ENCODE assay signal across 20 cellular contexts in the genomic region with DNA sequence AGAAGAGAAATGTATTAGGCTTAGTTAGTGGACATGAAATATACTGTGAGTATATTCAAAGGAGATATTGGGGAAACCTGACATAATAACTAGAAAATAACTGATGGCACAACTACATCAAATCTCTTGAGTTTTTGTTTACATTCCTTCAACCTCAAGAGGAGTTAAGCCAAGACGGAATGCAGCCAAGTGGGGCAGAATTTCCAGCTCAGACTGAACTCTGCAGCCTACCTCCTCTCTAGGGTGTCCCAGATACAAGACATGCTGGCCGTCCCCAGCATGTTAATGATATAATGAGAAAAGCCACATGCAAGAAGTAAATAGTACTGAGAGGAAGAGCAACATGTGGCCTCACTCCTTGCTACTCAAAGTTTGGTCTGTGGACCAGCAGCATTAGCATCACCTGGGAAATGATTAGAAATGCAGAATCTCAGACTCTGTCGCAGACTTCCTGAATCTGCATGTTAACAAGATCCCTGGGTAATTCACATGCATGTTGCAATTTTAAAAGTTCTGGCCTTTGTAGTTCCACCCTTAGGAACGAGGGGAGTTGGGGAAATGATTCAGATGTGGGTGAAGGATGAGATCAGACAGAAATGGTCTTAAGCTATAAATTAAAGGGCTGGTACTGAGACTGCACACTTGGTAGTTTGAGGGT.
DNase-seq lines count a peak whose midpoint lies in the region; ATAC-seq, FAIRE-seq and TF ChIP-seq lines count a peak whose summit lies in the region.
"Had no signal": no experiment of that assay in that cellular context is flagged by ENCODE, and none has a peak within 500 bp of the region (broad histone marks: within the 10 kb centered on the region; RNA-seq: fewer than 3 reads in every experiment).

No MANE protein-coding gene starts in this region.

- no peaks in the 10 kb centered on the region for H3K9me3 ChIP-seq in thyroid gland
- no peaks in the 10 kb centered on the region for H3K9me3 ChIP-seq in HepG2 (ENCODE audit: low read length)

- ATAC-seq in GM21515 (IDR thresholded peaks at IDR 0.05; ENCODE audit: unreplicated experiment) (no peak), HepG2 (no peak)
- ATAC-seq: heart right ventricle had no signal

- TF ChIP-seq CTCF in astrocyte of the cerebellum (IDR thresholded peaks at IDR 0.05; ENCODE audit: low read depth, low read length, missing control alignments) = no peak
- no peak for TF ChIP-seq CTCF in thyroid gland (IDR thresholded peaks at IDR 0.05)
- no peak for TF ChIP-seq CTCF in HepG2 (CRISPR knock-in tag; IDR thresholded peaks at IDR 0.05)

- H2AFZ ChIP-seq in HepG2 (ENCODE audit: low read length) = no peak overlapping the region

- H3K27me3 ChIP-seq in thyroid gland (no peaks in the 10 kb centered on the region), HepG2 (ENCODE audit: control insufficient read depth in 1 of 2, insufficient read depth in 2 of 2, low read length in 2 of 2) (no peaks in the 10 kb centered on the region)
- H3K27me3 ChIP-seq: heart right ventricle, SJCRH30, tibial artery had no signal

- POLR2A ChIA-PET in HepG2 (lab: Yijun Ruan, JAX) = no interaction called here

- intact Hi-C loops in thyroid gland (cut with DNase I) (no loop called here), HepG2 (cut with micrococcal nuclease; ENCODE audit: unreplicated experiment) (no loop called here)

- H3K79me2 ChIP-seq in HepG2 (ENCODE audit: insufficient read depth, low read length) = no peaks in the 10 kb centered on the region

- peak overlapping the region; percentile 56 to 82 (median 78) for H3K27ac ChIP-seq in thyroid gland
- no peak overlapping the region for H3K27ac ChIP-seq in HepG2 (ENCODE audit: extremely low read length, insufficient read depth, low read length)
- H3K27ac ChIP-seq: 22Rv1, heart right ventricle, SJCRH30, tibial artery had no signal

- H3K4me3 ChIP-seq in astrocyte of the cerebellum (ENCODE audit: low read depth, low read length) (no peak overlapping the region), thyroid gland (replicated peaks in 1 of 3) (no peak overlapping the region), HepG2 (replicated peaks in 1 of 3; ENCODE audit: insufficient read depth in 1 of 3, low read depth in 2 of 3, low read length in 3 of 3) (no peak overlapping the region)
- H3K4me3 ChIP-seq: heart right ventricle, SJCRH30, tibial artery had no signal

- FAIRE-seq in HepG2 (lab: Jason Lieb, UNC) = no peak
- FAIRE-seq: kidney had no signal

- no peaks in the 10 kb centered on the region for H4K20me1 ChIP-seq in HepG2 (ENCODE audit: insufficient read depth, low read length)

- no peak overlapping the region for H3K9ac ChIP-seq in HepG2 (ENCODE audit: insufficient read depth, low read depth, low read length)

- TF ChIP-seq EP300 in HepG2 (IDR thresholded peaks at IDR 0.05; ENCODE audit: low read depth in 2 of 2, low read length in 2 of 2) = no peak
- TF ChIP-seq EP300 in HepG2 (CRISPR knock-in tag; IDR thresholded peaks at IDR 0.05; ENCODE audit: borderline replicate concordance) = no peak

- peaks cover 42 to 64% of the 10 kb centered on the region in 2 donors for H3K4me1 ChIP-seq in thyroid gland
- no peaks in the 10 kb centered on the region for H3K4me1 ChIP-seq in HepG2 (ENCODE audit: insufficient read depth, low read length)
- H3K4me1 ChIP-seq: SJCRH30 had no signal

- 24 to 26% methylated on average over 4 of the region's 4 CpGs for WGBS in thyroid gland, 2 donors
- WGBS in HepG2 (ENCODE audit: low lambda C conversion rate) = 25% methylated on average over 4 of the region's 4 CpGs

- in situ Hi-C loops in astrocyte of the cerebellum (cut with HindIII; ENCODE audit: low sequenced_read_pairs) = no loop called here
- in situ Hi-C loops in HepG2 (cut with HindIII; ENCODE audit: extremely low pct_ligation_motif_present, low pct_unique_long_range_greater_than_20kb) = no loop called here

- no peak overlapping the region for H3K4me2 ChIP-seq in HepG2 (ENCODE audit: low read depth, low read length)

- TF ChIP-seq POLR2A in thyroid gland (IDR thresholded peaks at IDR 0.05) (no peak), HepG2 (IDR thresholded peaks at IDR 0.05; ENCODE audit: insufficient read depth in 1 of 2, low read depth in 2 of 2, low read length in 2 of 2) (no peak)

- TF ChIP-seq RAD21 in HepG2 (CRISPR knock-in tag; IDR thresholded peaks at IDR 0.05) = no peak

- no TSS peak for BruUV-seq in HepG2 (replicated peaks; lab: Mats Ljungman, UMichigan)

- H3K36me3 ChIP-seq in thyroid gland = no peaks in the 10 kb centered on the region
- H3K36me3 ChIP-seq in HepG2 (replicated peaks in 1 of 2; ENCODE audit: control insufficient read depth in 1 of 2, insufficient read depth in 2 of 2, low read length in 2 of 2) = no peaks in the 10 kb centered on the region
- H3K36me3 ChIP-seq: heart right ventricle, SJCRH30, tibial artery had no signal

- CTCF ChIA-PET in HepG2 (lab: Yijun Ruan, JAX; ENCODE audit: low intra/inter-chr PET ratio, low total read pairs) = no interaction called here

- DNase-seq in DMS53 (lab: John Stamatoyannopoulos, UW) (peak; percentile 17), DMS53 treated with DMSO at 0.1 percent for 48 hours (lab: John Stamatoyannopoulos, UW; ENCODE audit: unreplicated experiment) (no peak), astrocyte of the cerebellum (ENCODE audit: low read depth) (peak; percentile 9), fibroblast of the conjunctiva (ENCODE audit: low read depth) (peak; percentile 30), thyroid gland (peak; percentile 79), NCI-H748 (lab: John Stamatoyannopoulos, UW; ENCODE audit: unreplicated experiment) (no peak), HepG2 (ENCODE audit: low spot score) (no peak)
- DNase-seq: activated CD4-positive, alpha-beta T cell treated with anti-CD3 and anti-CD28 coated beads for 48 hours; activated naive CD4-positive, alpha-beta T cell treated with anti-CD3 and anti-CD28 coated beads, Interleukin-2, amount 50 U/mL, for 16 hours; central memory CD4-positive, alpha-beta T cell; GDM1; heart right ventricle; KBM-7; kidney; NCI-H1417; SJCRH30; T-helper 9 cell; tibial artery had no signal

TF ChIP-seq in HepG2, 621 proteins besides CTCF, POLR2A, EP300 and RAD21 (continues in another document):
- TF ChIP-seq, protein P1, sequence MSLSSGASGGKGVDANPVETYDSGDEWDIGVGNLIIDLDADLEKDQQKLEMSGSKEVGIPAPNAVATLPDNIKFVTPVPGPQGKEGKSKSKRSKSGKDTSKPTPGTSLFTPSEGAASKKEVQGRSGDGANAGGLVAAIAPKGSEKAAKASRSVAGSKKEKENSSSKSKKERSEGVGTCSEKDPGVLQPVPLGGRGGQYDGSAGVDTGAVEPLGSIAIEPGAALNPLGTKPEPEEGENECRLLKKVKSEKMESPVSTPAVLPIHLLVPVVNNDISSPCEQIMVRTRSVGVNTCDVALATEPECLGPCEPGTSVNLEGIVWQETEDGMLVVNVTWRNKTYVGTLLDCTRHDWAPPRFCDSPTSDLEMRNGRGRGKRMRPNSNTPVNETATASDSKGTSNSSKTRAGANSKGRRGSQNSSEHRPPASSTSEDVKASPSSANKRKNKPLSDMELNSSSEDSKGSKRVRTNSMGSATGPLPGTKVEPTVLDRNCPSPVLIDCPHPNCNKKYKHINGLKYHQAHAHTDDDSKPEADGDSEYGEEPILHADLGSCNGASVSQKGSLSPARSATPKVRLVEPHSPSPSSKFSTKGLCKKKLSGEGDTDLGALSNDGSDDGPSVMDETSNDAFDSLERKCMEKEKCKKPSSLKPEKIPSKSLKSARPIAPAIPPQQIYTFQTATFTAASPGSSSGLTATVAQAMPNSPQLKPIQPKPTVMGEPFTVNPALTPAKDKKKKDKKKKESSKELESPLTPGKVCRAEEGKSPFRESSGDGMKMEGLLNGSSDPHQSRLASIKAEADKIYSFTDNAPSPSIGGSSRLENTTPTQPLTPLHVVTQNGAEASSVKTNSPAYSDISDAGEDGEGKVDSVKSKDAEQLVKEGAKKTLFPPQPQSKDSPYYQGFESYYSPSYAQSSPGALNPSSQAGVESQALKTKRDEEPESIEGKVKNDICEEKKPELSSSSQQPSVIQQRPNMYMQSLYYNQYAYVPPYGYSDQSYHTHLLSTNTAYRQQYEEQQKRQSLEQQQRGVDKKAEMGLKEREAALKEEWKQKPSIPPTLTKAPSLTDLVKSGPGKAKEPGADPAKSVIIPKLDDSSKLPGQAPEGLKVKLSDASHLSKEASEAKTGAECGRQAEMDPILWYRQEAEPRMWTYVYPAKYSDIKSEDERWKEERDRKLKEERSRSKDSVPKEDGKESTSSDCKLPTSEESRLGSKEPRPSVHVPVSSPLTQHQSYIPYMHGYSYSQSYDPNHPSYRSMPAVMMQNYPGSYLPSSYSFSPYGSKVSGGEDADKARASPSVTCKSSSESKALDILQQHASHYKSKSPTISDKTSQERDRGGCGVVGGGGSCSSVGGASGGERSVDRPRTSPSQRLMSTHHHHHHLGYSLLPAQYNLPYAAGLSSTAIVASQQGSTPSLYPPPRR (CRISPR knock-in tag; IDR thresholded peaks at IDR 0.05; ENCODE audit: borderline replicate concordance) = no peak
- no peak for TF ChIP-seq SRY (CRISPR knock-in tag; IDR thresholded peaks at IDR 0.05)
- no peak for TF ChIP-seq MIXL1 (CRISPR knock-in tag; IDR thresholded peaks at IDR 0.05)
- TF ChIP-seq, protein P2, sequence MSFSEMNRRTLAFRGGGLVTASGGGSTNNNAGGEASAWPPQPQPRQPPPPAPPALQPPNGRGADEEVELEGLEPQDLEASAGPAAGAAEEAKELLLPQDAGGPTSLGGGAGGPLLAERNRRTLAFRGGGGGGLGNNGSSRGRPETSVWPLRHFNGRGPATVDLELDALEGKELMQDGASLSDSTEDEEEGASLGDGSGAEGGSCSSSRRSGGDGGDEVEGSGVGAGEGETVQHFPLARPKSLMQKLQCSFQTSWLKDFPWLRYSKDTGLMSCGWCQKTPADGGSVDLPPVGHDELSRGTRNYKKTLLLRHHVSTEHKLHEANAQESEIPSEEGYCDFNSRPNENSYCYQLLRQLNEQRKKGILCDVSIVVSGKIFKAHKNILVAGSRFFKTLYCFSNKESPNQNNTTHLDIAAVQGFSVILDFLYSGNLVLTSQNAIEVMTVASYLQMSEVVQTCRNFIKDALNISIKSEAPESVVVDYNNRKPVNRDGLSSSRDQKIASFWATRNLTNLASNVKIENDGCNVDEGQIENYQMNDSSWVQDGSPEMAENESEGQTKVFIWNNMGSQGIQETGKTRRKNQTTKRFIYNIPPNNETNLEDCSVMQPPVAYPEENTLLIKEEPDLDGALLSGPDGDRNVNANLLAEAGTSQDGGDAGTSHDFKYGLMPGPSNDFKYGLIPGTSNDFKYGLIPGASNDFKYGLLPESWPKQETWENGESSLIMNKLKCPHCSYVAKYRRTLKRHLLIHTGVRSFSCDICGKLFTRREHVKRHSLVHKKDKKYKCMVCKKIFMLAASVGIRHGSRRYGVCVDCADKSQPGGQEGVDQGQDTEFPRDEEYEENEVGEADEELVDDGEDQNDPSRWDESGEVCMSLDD (CRISPR knock-in tag; IDR thresholded peaks at IDR 0.05; ENCODE audit: borderline replicate concordance) = no peak
- TF ChIP-seq ZIK1 (CRISPR knock-in tag; IDR thresholded peaks at IDR 0.05; ENCODE audit: borderline replicate concordance, low read depth) = no peak
- no peak for TF ChIP-seq REPIN1 (CRISPR knock-in tag; IDR thresholded peaks at IDR 0.05; ENCODE audit: borderline replicate concordance, low read depth)
- TF ChIP-seq RCOR2 (CRISPR knock-in tag; IDR thresholded peaks at IDR 0.05) = no peak
- TF ChIP-seq ZNF549 (CRISPR knock-in tag; IDR thresholded peaks at IDR 0.05) = no peak
- no peak for TF ChIP-seq CBX5 (CRISPR knock-in tag; IDR thresholded peaks at IDR 0.05; ENCODE audit: borderline replicate concordance)

Comparison
In these comparisons a context has a peak if more than half of its experiments do, and no peak if none do; other contexts are left out.
1. DNase-seq: peak in DMS53 (single experiment), astrocyte of the cerebellum (single experiment), fibroblast of the conjunctiva (single experiment) and thyroid gland (2 of 2); none in DMS53 treated with DMSO at 0.1 percent for 48 hours (single experiment), NCI-H748 (single experiment) and HepG2 (single experiment).